ENCODE assay signal across 8 cellular contexts in genomic region chr20:45963059-45964011, GRCh38.
DNase-seq lines count a peak whose midpoint lies in the region; ATAC-seq lines count a peak whose summit lies in the region.

No MANE protein-coding gene starts in this region.

- peaks cover 2% of the 10 kb centered on the region for H3K4me1 Mint-ChIP-seq in T-helper 1 cell treated with Interleukin-12 subunit alpha and Interleukin-12 subunit beta and Interleukin-4 antibody, amounts not matched to agents 30 μg/mL and 1 μg/mL, for 36 hours (ENCODE audit: low read depth)
- peaks cover 15% of the 10 kb centered on the region for H3K4me1 Mint-ChIP-seq in memory B cell

- H3K9me3 Mint-ChIP-seq in T-helper 1 cell treated with Interleukin-12 subunit alpha and Interleukin-12 subunit beta and Interleukin-4 antibody, amounts not matched to agents 30 μg/mL and 1 μg/mL, for 36 hours = no peaks in the 10 kb centered on the region
- H3K9me3 Mint-ChIP-seq in memory B cell = no peaks in the 10 kb centered on the region

- H3K27ac Mint-ChIP-seq in T-helper 1 cell treated with Interleukin-12 subunit alpha and Interleukin-12 subunit beta and Interleukin-4 antibody, amounts not matched to agents 30 μg/mL and 1 μg/mL, for 36 hours = peak overlapping the region; percentile 43
- H3K27ac Mint-ChIP-seq in memory B cell = no peak overlapping the region

- DNase-seq in T-helper 1 cell = no peak
- peak; percentile 11 for DNase-seq in NCI-H128 (lab: John Stamatoyannopoulos, UW; ENCODE audit: unreplicated experiment)
- peak; percentile 53 for DNase-seq in astrocyte of the hippocampus (ENCODE audit: low read depth, low spot score)
- no peak for DNase-seq in memory B cell (ENCODE audit: low spot score in 2 of 2)
- no peak for DNase-seq in activated effector memory CD4-positive, alpha-beta T cell treated with Interleukin-2 at 50 U/mL for 16 hours

- H3K36me3 Mint-ChIP-seq in T-helper 1 cell treated with Interleukin-12 subunit alpha and Interleukin-12 subunit beta and Interleukin-4 antibody, amounts not matched to agents 30 μg/mL and 1 μg/mL, for 36 hours (ENCODE audit: low read depth) = peaks cover 37% of the 10 kb centered on the region
- peaks cover 35% of the 10 kb centered on the region for H3K36me3 Mint-ChIP-seq in memory B cell

- no peak overlapping the region for H3K4me3 Mint-ChIP-seq in T-helper 1 cell treated with Interleukin-12 subunit alpha and Interleukin-12 subunit beta and Interleukin-4 antibody, amounts not matched to agents 30 μg/mL and 1 μg/mL, for 36 hours
- peak overlapping the region; percentile 43 for H3K4me3 Mint-ChIP-seq in memory B cell

- ATAC-seq in memory B cell (ENCODE audit: low read depth) (peak; percentile 50), GM18502 (IDR thresholded peaks at IDR 0.05; ENCODE audit: poor library complexity, unreplicated experiment) (no peak), HG03354 (IDR thresholded peaks at IDR 0.05; ENCODE audit: poor library complexity, severe bottlenecking, unreplicated experiment) (no peak)

- no peaks in the 10 kb centered on the region for H3K27me3 Mint-ChIP-seq in T-helper 1 cell treated with Interleukin-12 subunit alpha and Interleukin-12 subunit beta and Interleukin-4 antibody, amounts not matched to agents 30 μg/mL and 1 μg/mL, for 36 hours (ENCODE audit: low read depth)
- no peaks in the 10 kb centered on the region for H3K27me3 Mint-ChIP-seq in memory B cell

Comparison
In these comparisons a context has a peak if more than half of its experiments do, and no peak if none do; other contexts are left out.
1. DNase-seq: peak in NCI-H128 (single experiment) and astrocyte of the hippocampus (single experiment); none in T-helper 1 cell (0 of 5), memory B cell (0 of 2) and activated effector memory CD4-positive, alpha-beta T cell treated with Interleukin-2 at 50 U/mL for 16 hours (single experiment).